ENCODE assay signal across 1 cellular context in genomic region chr17:49515196-49515770, GRCh38.
TF ChIP-seq lines count a peak whose summit lies in the region.

No MANE protein-coding gene starts in this region.

TF ChIP-seq in HepG2, 621 proteins besides CTCF, POLR2A, EP300 and RAD21 (continued from another document and continues in another):
- TF ChIP-seq REXO4 (CRISPR knock-in tag; IDR thresholded peaks at IDR 0.05; ENCODE audit: borderline replicate concordance) (no peak), RAD51 (IDR thresholded peaks at IDR 0.05; ENCODE audit: borderline replicate concordance) (no peak), NFYB (CRISPR knock-in tag; IDR thresholded peaks at IDR 0.05) (no peak), FOXO4 (CRISPR knock-in tag; conservative IDR thresholded peaks at IDR 0.05) (peak; percentile 72; the same call in 1 of the 2 replicates), ZNF274 (CRISPR knock-in tag; IDR thresholded peaks at IDR 0.05) (peak; percentile 98), GRHL1 (CRISPR knock-in tag; conservative IDR thresholded peaks at IDR 0.05) (no peak), XBP1 (CRISPR knock-in tag; IDR thresholded peaks at IDR 0.05) (no peak), SAP130 (CRISPR knock-in tag; IDR thresholded peaks at IDR 0.05; ENCODE audit: low read depth) (peak; percentile 79), ZMYM4 (CRISPR knock-in tag; IDR thresholded peaks at IDR 0.05) (peak; percentile 63), ZNF749 (CRISPR knock-in tag; IDR thresholded peaks at IDR 0.05; ENCODE audit: borderline replicate concordance) (no peak), EEA1 (CRISPR knock-in tag; IDR thresholded peaks at IDR 0.05; ENCODE audit: borderline replicate concordance) (no peak), ZNF280B (CRISPR knock-in tag; IDR thresholded peaks at IDR 0.05; ENCODE audit: borderline replicate concordance) (peak; percentile 96), ARNT2 (CRISPR knock-in tag; IDR thresholded peaks at IDR 0.05; ENCODE audit: low read depth) (no peak; the same call in 1 of the 2 replicates), HIVEP1 (CRISPR knock-in tag; IDR thresholded peaks at IDR 0.05) (no peak), TFAP4 (IDR thresholded peaks at IDR 0.05; ENCODE audit: borderline replicate concordance, low read depth) (peak; percentile 69; the same call in 1 of the 2 replicates), ZNF263 (CRISPR knock-in tag; IDR thresholded peaks at IDR 0.05) (peak; percentile 43; the same call in 1 of the 2 replicates), GLMP (CRISPR knock-in tag; IDR thresholded peaks at IDR 0.05; ENCODE audit: borderline replicate concordance) (no peak), MED8 (CRISPR knock-in tag; IDR thresholded peaks at IDR 0.05; ENCODE audit: insufficient replicate concordance) (no peak), CENPX (CRISPR knock-in tag; IDR thresholded peaks at IDR 0.05) (no peak), ZNF691 (CRISPR knock-in tag; IDR thresholded peaks at IDR 0.05; ENCODE audit: borderline replicate concordance, low read depth) (peak; percentile 46; the same call in 1 of the 2 replicates), LCORL (IDR thresholded peaks at IDR 0.05) (peak; percentile 73; the same call in 1 of the 2 replicates), LCORL (CRISPR knock-in tag; IDR thresholded peaks at IDR 0.05) (0 out of 2 replicates have a peak, but pooled peaks have one; percentile 68), HMGA1 (CRISPR knock-in tag; conservative IDR thresholded peaks at IDR 0.05) (no peak), ZNF777 (CRISPR knock-in tag; IDR thresholded peaks at IDR 0.05) (0 out of 2 replicates have a peak, but pooled peaks have one; percentile 34), DNMT1 (CRISPR knock-in tag; IDR thresholded peaks at IDR 0.05) (no peak), AFF4 (CRISPR knock-in tag; IDR thresholded peaks at IDR 0.05) (0 out of 2 replicates have a peak, but pooled peaks have one; percentile 60), THAP11 (CRISPR knock-in tag; IDR thresholded peaks at IDR 0.05) (peak; percentile 75), SIN3B (IDR thresholded peaks at IDR 0.05; ENCODE audit: low read length) (no peak), STAT5B (CRISPR knock-in tag; IDR thresholded peaks at IDR 0.05) (0 out of 2 replicates have a peak, but pooled peaks have one; percentile 76), ZFP91 (CRISPR knock-in tag; IDR thresholded peaks at IDR 0.05; ENCODE audit: borderline replicate concordance) (peak; percentile 82), NCOA5 (CRISPR knock-in tag; IDR thresholded peaks at IDR 0.05) (no peak), ZNF550 (CRISPR knock-in tag; IDR thresholded peaks at IDR 0.05; ENCODE audit: borderline replicate concordance) (peak; percentile 78; the same call in 1 of the 2 replicates), HMG20A (CRISPR knock-in tag; IDR thresholded peaks at IDR 0.05; ENCODE audit: borderline replicate concordance) (peak; percentile 58; the same call in 1 of the 2 replicates), POGZ (CRISPR knock-in tag; IDR thresholded peaks at IDR 0.05) (0 out of 2 replicates have a peak, but pooled peaks have one; percentile 14), ZSCAN25 (CRISPR knock-in tag; IDR thresholded peaks at IDR 0.05) (no peak; the same call in 1 of the 2 replicates), ZMYM3 (CRISPR knock-in tag; IDR thresholded peaks at IDR 0.05) (no peak), GPBP1L1 (CRISPR knock-in tag; IDR thresholded peaks at IDR 0.05) (no peak), MAX (IDR thresholded peaks at IDR 0.05) (peak; percentile 94), ZNF337 (CRISPR knock-in tag; IDR thresholded peaks at IDR 0.05; ENCODE audit: borderline replicate concordance, low read depth) (peak; percentile 84; the same call in 1 of the 2 replicates), PHF5A (CRISPR knock-in tag; IDR thresholded peaks at IDR 0.05; ENCODE audit: low read depth, unreplicated experiment) (no peak), SMAD9 (CRISPR knock-in tag; IDR thresholded peaks at IDR 0.05) (no peak), CENPT (CRISPR knock-in tag; IDR thresholded peaks at IDR 0.05; ENCODE audit: low read depth) (peak; percentile 56; the same call in 1 of the 2 replicates), ATF4 (CRISPR knock-in tag; IDR thresholded peaks at IDR 0.05) (no peak), BCL3 (CRISPR knock-in tag; IDR thresholded peaks at IDR 0.05) (peak; percentile 87; the same call in 1 of the 2 replicates), ZNF616 (CRISPR knock-in tag; IDR thresholded peaks at IDR 0.05; ENCODE audit: low read depth) (peak; percentile 73; the same call in 1 of the 2 replicates), NFE2L1 (CRISPR knock-in tag; IDR thresholded peaks at IDR 0.05; ENCODE audit: borderline replicate concordance) (peak; percentile 87; the same call in 1 of the 2 replicates), ZNF30 (CRISPR knock-in tag; IDR thresholded peaks at IDR 0.05) (peak; percentile 80; the same call in 1 of the 2 replicates)
